11 cellular contexts compared by ENCODE assay signal in genomic region chr1:16939386-16940180, GRCh38. TPM values are rescaled to one million over a fixed set of nuclear protein-coding genes. Genes with fewer than 3 reads are reported as not detected.
DNase-seq lines count a peak whose midpoint lies in the region; ATAC-seq and TF ChIP-seq lines count a peak whose summit lies in the region.
"Not testable (repeated sequence)": the region's sequence is repeated elsewhere in the genome, so short reads cannot be mapped to it uniquely, and the experiment has no call there.
"Had no signal": no experiment of that assay in that cellular context is flagged by ENCODE, and none has a peak within 500 bp of the region (broad histone marks: within the 10 kb centered on the region; RNA-seq: fewer than 3 reads in every experiment).

No MANE protein-coding gene starts in this region.

- H3K4me2 ChIP-seq in HCT116 (ENCODE audit: low read length) = not testable (repeated sequence)

- H3K4me1 ChIP-seq in HCT116 (ENCODE audit: control insufficient read depth in 1 of 2, insufficient read depth in 2 of 2, low read length in 2 of 2); RWPE2 (ENCODE audit: insufficient read depth, poor library complexity, severe bottlenecking); gastroesophageal sphincter: not testable (repeated sequence)

- intact Hi-C loops in HCT116 (cut with micrococcal nuclease) = loop anchor here (2.0 kb wide), 1 partner anchor 319 kb away; no protein-coding TSS in a partner anchor

- not testable (repeated sequence) for TF ChIP-seq EP300 in gastroesophageal sphincter (IDR thresholded peaks at IDR 0.05)

- H3K36me3 Mint-ChIP-seq in brain = peaks cover 34% of the 10 kb centered on the region
- H3K36me3 Mint-ChIP-seq in nephron progenitor cell (ENCODE audit: low read depth) = peaks cover 21% of the 10 kb centered on the region
- peaks cover 32% of the 10 kb centered on the region for H3K36me3 Mint-ChIP-seq in stimulated activated memory B cell treated with anti-CD40 and anti-IgM and Interleukin-4, amounts not matched to agents 10 μg/mL and 1 μg/mL and 100 μg/mL, for 72 hours

- not testable (repeated sequence) for H3K27me3 Mint-ChIP-seq in brain; nephron progenitor cell (ENCODE audit: low read depth, poor library complexity); stimulated activated memory B cell treated with anti-CD40 and anti-IgM and Interleukin-4, amounts not matched to agents 10 μg/mL and 1 μg/mL and 100 μg/mL, for 72 hours

- not testable (repeated sequence) for H3K9me3 Mint-ChIP-seq in brain; nephron progenitor cell; stimulated activated memory B cell treated with anti-CD40 and anti-IgM and Interleukin-4, amounts not matched to agents 10 μg/mL and 1 μg/mL and 100 μg/mL, for 72 hours

- not testable (repeated sequence) for H3K4me1 Mint-ChIP-seq in brain; nephron progenitor cell; stimulated activated memory B cell treated with anti-CD40 and anti-IgM and Interleukin-4, amounts not matched to agents 10 μg/mL and 1 μg/mL and 100 μg/mL, for 72 hours

- H3K79me2 ChIP-seq in HCT116 (ENCODE audit: insufficient read depth, low read length) = not testable (repeated sequence)

- H2AFZ ChIP-seq in HCT116 (ENCODE audit: low read depth, low read length, poor library complexity, severe bottlenecking) = not testable (repeated sequence)

- WGBS in gastroesophageal sphincter (ENCODE audit: low coverage in 1 of 2), 2 donors = 89% methylated on average over 14 to 16 of the region's 32 CpGs

- H3K9me3 ChIP-seq in HCT116 (ENCODE audit: control insufficient read depth in 1 of 2, insufficient read depth in 1 of 2, low read depth in 1 of 2, low read length in 2 of 2); RWPE2 (ENCODE audit: severe bottlenecking); gastroesophageal sphincter: not testable (repeated sequence)

- H3K27ac Mint-ChIP-seq in brain = peak overlapping the region in 3 of 5 experiments; percentile 26 to 82 (median 51)
- not testable (repeated sequence) for H3K27ac Mint-ChIP-seq in nephron progenitor cell; stimulated activated memory B cell treated with anti-CD40 and anti-IgM and Interleukin-4, amounts not matched to agents 10 μg/mL and 1 μg/mL and 100 μg/mL, for 72 hours

- DNase-seq in DMS 273 (lab: John Stamatoyannopoulos, UW; ENCODE audit: unreplicated experiment) (peak; percentile 28), nephron progenitor cell (peak; percentile 47)
- DNase-seq in HCT116 (ENCODE audit: low read depth, low spot score); RWPE2 (ENCODE audit: low spot score); left lobe of liver (ENCODE audit: low spot score): not testable (repeated sequence)

- H3K4me3 Mint-ChIP-seq in brain; stimulated activated memory B cell treated with anti-CD40 and anti-IgM and Interleukin-4, amounts not matched to agents 10 μg/mL and 1 μg/mL and 100 μg/mL, for 72 hours: not testable (repeated sequence)
- peak overlapping the region; percentile 48 for H3K4me3 Mint-ChIP-seq in nephron progenitor cell

- not testable (repeated sequence) for H3K9ac ChIP-seq in HCT116 (ENCODE audit: low read length)

- BruUV-seq in HCT116 (replicated peaks; lab: Mats Ljungman, UMichigan) = not testable (repeated sequence)

- POLR2A ChIA-PET in HCT116 (lab: Charles Lee) = not testable (repeated sequence)

- H3K36me3 ChIP-seq in HCT116 (ENCODE audit: control insufficient read depth in 1 of 2, insufficient read depth in 2 of 2, low read length in 2 of 2); RWPE2 (ENCODE audit: low read depth): not testable (repeated sequence)
- peaks cover 0 to 100% of the 10 kb centered on the region in 2 donors for H3K36me3 ChIP-seq in gastroesophageal sphincter

- CTCF ChIA-PET in HCT116 (lab: Charles Lee) = interaction anchor here (1.3 kb wide), 1 partner anchor 12 kb away, joined by 3 read pairs; no protein-coding TSS in a partner anchor

- H3K9me2 ChIP-seq in HCT116 (ENCODE audit: insufficient read depth) = not testable (repeated sequence)

- not testable (repeated sequence) for TF ChIP-seq RAD21 in HCT116 (IDR thresholded peaks at IDR 0.05; ENCODE audit: low read depth)

- not testable (repeated sequence) for H3K27ac ChIP-seq in HCT116 (ENCODE audit: low read depth, low read length); RWPE2 (ENCODE audit: poor library complexity, severe bottlenecking); gastroesophageal sphincter

- not testable (repeated sequence) for TF ChIP-seq CTCF in HCT116 (IDR thresholded peaks at IDR 0.05 in 2 of 3, conservative IDR thresholded peaks at IDR 0.05 in 1 of 3; ENCODE audit: borderline replicate concordance in 1 of 3, insufficient read depth in 1 of 3, low read depth in 2 of 3, low read length in 2 of 3); RWPE2 (IDR thresholded peaks at IDR 0.05; ENCODE audit: poor library complexity, severe bottlenecking); brain (conservative IDR thresholded peaks at IDR 0.05); gastroesophageal sphincter (IDR thresholded peaks at IDR 0.05); nephron progenitor cell (IDR thresholded peaks at IDR 0.05)

- H4K20me1 ChIP-seq in HCT116 (ENCODE audit: insufficient read depth) = not testable (repeated sequence)

- ATAC-seq in HCT116 (peak; percentile 90), RWPE2 (ENCODE audit: low read depth) (peak; percentile 45; the same call in 2 of the 3 replicates), gastroesophageal sphincter (peak; percentile 19), left lobe of liver (peak; percentile 34)
- peak; percentile 20 for ATAC-seq in stimulated activated memory B cell treated with anti-CD40 and anti-IgM and Interleukin-4, amounts not matched to agents 10 μg/mL and 1 μg/mL and 100 μg/mL, for 72 hours

- H3K27me3 ChIP-seq in HCT116 (ENCODE audit: insufficient read depth, low read length); RWPE2 (ENCODE audit: insufficient read depth, poor library complexity, severe bottlenecking); gastroesophageal sphincter: not testable (repeated sequence)

- not testable (repeated sequence) for TF ChIP-seq POLR2A in HCT116 (IDR thresholded peaks at IDR 0.05; ENCODE audit: borderline replicate concordance, extremely low read depth, insufficient read depth, insufficient read length); gastroesophageal sphincter (IDR thresholded peaks at IDR 0.05)

- RAD21 ChIA-PET in HCT116 (lab: Charles Lee; ENCODE audit: low non-redundant PET in 1 of 2, low total read pairs in 2 of 2, uncharacterized antibody in 2 of 2, unreplicated experiment in 2 of 2) = not testable (repeated sequence)

- not testable (repeated sequence) for H3K4me3 ChIP-seq in HCT116 (replicated peaks in 1 of 2; ENCODE audit: low read depth in 1 of 2, low read length in 2 of 2); RWPE2 (ENCODE audit: severe bottlenecking); gastroesophageal sphincter

RNA-seq across cellular contexts. Expression of gene CROCC, which starts 17.9 kb away (rescaled TPM):
- total RNA-seq in HCT116 (2021; ENCODE audit: unreplicated experiment) (30.1 TPM), gastroesophageal sphincter (10 to 100 TPM in 3 of 4 donors, 1 to 10 TPM in 1; 8.0 to 34.5 (median 30.0) TPM), left lobe of liver (11.8 TPM)
- 17.8 and 19.2 TPM in 2 replicates for polyA plus RNA-seq in HCT116 (2012)
- 29.1 TPM for polyA plus RNA-seq in brain (ENCODE audit: insufficient read depth, low read depth, low replicate concordance)

RNA-seq across cellular contexts. Expression of gene MFAP2, which starts 40.8 kb away (rescaled TPM):
- total RNA-seq in HCT116 (2021; ENCODE audit: unreplicated experiment) (63.1 TPM), gastroesophageal sphincter (10 to 100 TPM in 1 of 4 donors, 1 to 10 TPM in 3; 4.2 to 12.1 (median 7.2) TPM), left lobe of liver (0.45 TPM)
- 81.1 and 81.3 TPM in 2 replicates for polyA plus RNA-seq in HCT116 (2012)
- 162 TPM for polyA plus RNA-seq in brain (ENCODE audit: insufficient read depth, low read depth, low replicate concordance)
- total RNA-seq: CD4-positive, alpha-beta T cell had no signal

RNA-seq across cellular contexts. Expression of gene RNU1-2, which starts 43.8 kb away (rescaled TPM):
- total RNA-seq in HCT116 (2021; ENCODE audit: unreplicated experiment) = 1,685 TPM
- 8.8 and 29.6 TPM in 2 replicates for polyA plus RNA-seq in HCT116 (2012)
- polyA plus RNA-seq in brain (ENCODE audit: insufficient read depth, low read depth, low replicate concordance) = not detected
- under 1 TPM in 3 of 4 donors, not detected in 1; under 0.01 TPM for total RNA-seq in gastroesophageal sphincter
- 1,159 TPM for total RNA-seq in left lobe of liver
- total RNA-seq: GM23248 had no signal
- polyA plus RNA-seq: BJ, GM23248 had no signal

Comparison
In these comparisons a context has a peak if more than half of its experiments do, and no peak if none do; other contexts are left out.
1. ATAC-seq: peak in every context shown above with its lines; median percentile 90 in HCT116; 45 in RWPE2; 34 in left lobe of liver; 20 in stimulated activated memory B cell treated with anti-CD40 and anti-IgM and Interleukin-4, amounts not matched to agents 10 μg/mL and 1 μg/mL and 100 μg/mL, for 72 hours; 19 in gastroesophageal sphincter.
2. RNA of gene RNU1-2, which starts 43.8 kb away (total RNA-seq): 1,685 TPM in HCT116 (single experiment) and 1,159 TPM in left lobe of liver (single experiment); under 0.01 TPM in gastroesophageal sphincter; every median in the first group is over 1,000 times any median in the second.